4 cellular contexts compared by ENCODE assay signal in the genomic region with DNA sequence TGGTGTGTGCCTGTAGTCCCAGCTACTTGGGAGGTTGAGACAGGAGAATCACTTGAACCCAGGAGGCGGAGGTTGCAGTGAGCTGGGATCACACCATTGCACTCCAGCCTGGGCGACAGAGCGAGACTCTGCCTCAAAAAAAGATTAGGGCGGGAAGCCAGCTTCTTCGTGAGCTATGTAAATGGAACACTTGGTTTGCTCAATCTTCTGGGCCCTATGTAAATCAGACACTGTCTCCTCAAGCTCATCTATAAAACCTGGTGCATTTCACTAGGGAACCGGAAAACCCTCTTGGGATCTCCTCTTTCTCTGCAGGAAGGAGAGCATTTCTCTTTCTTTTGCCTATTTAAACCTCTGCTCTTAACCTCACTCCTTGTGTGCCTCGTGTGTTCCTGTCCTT. TPM values are rescaled to one million over a fixed set of nuclear protein-coding genes. Genes with fewer than 3 reads are reported as not detected.
"Had no signal": no experiment of that assay in that cellular context is flagged by ENCODE, and none has a peak within 500 bp of the region (broad histone marks: within the 10 kb centered on the region; RNA-seq: fewer than 3 reads in every experiment).

No MANE protein-coding gene starts in this region.

RNA-seq across cellular contexts. Expression of a gene that starts 32.8 kb away (rescaled TPM):
- total RNA-seq: naive thymus-derived CD8-positive, alpha-beta T cell; neural crest cell; osteocyte; pulmonary artery endothelial cell had no signal
